ENCODE assay signal across 8 cellular contexts in genomic region chr12:102879144-102879763, GRCh38. TPM values are rescaled to one million over a fixed set of nuclear protein-coding genes. Genes with fewer than 3 reads are reported as not detected.
DNase-seq lines count a peak whose midpoint lies in the region; ATAC-seq and TF ChIP-seq lines count a peak whose summit lies in the region.

No MANE protein-coding gene starts in this region.

- H3K36me3 Mint-ChIP-seq in naive thymus-derived CD8-positive, alpha-beta T cell: no peaks in the 10 kb centered on the region
- H3K36me3 Mint-ChIP-seq in CD8-positive, alpha-beta T cell: no peaks in the 10 kb centered on the region

- H3K4me3 ChIP-seq in PC-3 (ENCODE audit: low read length): no peak overlapping the region
- no peak overlapping the region for H3K4me3 ChIP-seq in CD8-positive, alpha-beta T cell (ENCODE audit: low read depth, low read length)

- H3K9me2 ChIP-seq in PC-3 (replicated peaks; ENCODE audit: low read length): no peaks in the 10 kb centered on the region

- CTCF ChIA-PET in PC-3 (lab: Charles Lee): no interaction called here
- CTCF ChIA-PET in CD8-positive, alpha-beta T cell (lab: Charles Lee): interaction anchor here (0.7 kb wide), 1 partner anchor 31 kb away, joined by 3 read pairs; no protein-coding TSS in a partner anchor

- H3K4me1 Mint-ChIP-seq in naive thymus-derived CD8-positive, alpha-beta T cell: peaks cover 0 to 4% (median 2%) of the 10 kb centered on the region in 4 donors
- H3K4me1 Mint-ChIP-seq in CD8-positive, alpha-beta T cell (ENCODE audit: low read depth): no peaks in the 10 kb centered on the region

- peak overlapping the region; percentile 44; the same call in 1 of the 2 replicates for H3K4me2 ChIP-seq in PC-3 (ENCODE audit: low read length)

- H3K9ac ChIP-seq in PC-3 (ENCODE audit: low read length): no peak overlapping the region

- no peak overlapping the region for H3K27ac ChIP-seq in PC-3 (ENCODE audit: low read length)
- no peak overlapping the region for H3K27ac ChIP-seq in CD8-positive, alpha-beta T cell (ENCODE audit: low read depth, low read length)

- no peaks in the 10 kb centered on the region for H3K36me3 ChIP-seq in PC-3 (ENCODE audit: low read depth, low read length)
- H3K36me3 ChIP-seq in CD8-positive, alpha-beta T cell (ENCODE audit: insufficient read depth, low read length): no peaks in the 10 kb centered on the region

- H3K4me3 Mint-ChIP-seq in naive thymus-derived CD8-positive, alpha-beta T cell: no peak overlapping the region
- H3K4me3 Mint-ChIP-seq in CD8-positive, alpha-beta T cell: no peak overlapping the region

- POLR2A ChIA-PET in PC-3 (lab: Charles Lee; ENCODE audit: unreplicated experiment): no interaction called here
- POLR2A ChIA-PET in naive thymus-derived CD8-positive, alpha-beta T cell (lab: Charles Lee): interaction anchor here (0.7 kb wide), 1 partner anchor 463 kb away, joined by 5 read pairs; no protein-coding TSS in a partner anchor
- POLR2A ChIA-PET in CD8-positive, alpha-beta T cell (lab: Charles Lee): no interaction called here

- H3K79me2 ChIP-seq in PC-3 (ENCODE audit: low read length): no peaks in the 10 kb centered on the region

- no peaks in the 10 kb centered on the region for H3K9me3 Mint-ChIP-seq in naive thymus-derived CD8-positive, alpha-beta T cell
- no peaks in the 10 kb centered on the region for H3K9me3 Mint-ChIP-seq in CD8-positive, alpha-beta T cell

- DNase-seq in EL (peak; percentile 85), M059J (ENCODE audit: low read depth) (peak; percentile 78), PC-3 (peak; percentile 75), dedifferentiated amniotic fluid mesenchymal stem cell (ENCODE audit: extremely low spot score) (peak; percentile 62), lung microvascular endothelial cell (ENCODE audit: low read depth in 2 of 2) (peak; percentile 18 to 61)
- no peak for DNase-seq in naive thymus-derived CD8-positive, alpha-beta T cell
- DNase-seq in CD8-positive, alpha-beta T cell: no peak

- peak; percentile 83 for ATAC-seq in GM21529 (IDR thresholded peaks at IDR 0.05; ENCODE audit: unreplicated experiment)
- peak; percentile 73 for ATAC-seq in PC-3
- no peak for ATAC-seq in naive thymus-derived CD8-positive, alpha-beta T cell
- ATAC-seq in CD8-positive, alpha-beta T cell: no peak

- H3F3A ChIP-seq in PC-3 (ENCODE audit: low read length, unreplicated experiment): no peaks in the 10 kb centered on the region

- peak overlapping the region; percentile 43; the same call in 1 of the 2 replicates for H2AFZ ChIP-seq in PC-3 (ENCODE audit: low read length)

- H3K9me3 ChIP-seq in PC-3 (ENCODE audit: low read length): no peaks in the 10 kb centered on the region
- no peaks in the 10 kb centered on the region for H3K9me3 ChIP-seq in CD8-positive, alpha-beta T cell (ENCODE audit: low read length)

- H4K20me1 ChIP-seq in PC-3 (ENCODE audit: low read length): no peaks in the 10 kb centered on the region

- BruUV-seq in PC-3 (replicated peaks; lab: Mats Ljungman, UMichigan): no TSS peak

- intact Hi-C loops in PC-3 (cut with micrococcal nuclease): loop anchor here (2.0 kb wide), 2 partner anchors 782 to 940 kb away; no protein-coding TSS in a partner anchor
- intact Hi-C loops in CD8-positive, alpha-beta T cell (cut with DNase I, micrococcal nuclease): no loop called here

- no peaks in the 10 kb centered on the region for H3K4me1 ChIP-seq in PC-3 (ENCODE audit: insufficient read depth, low read length)
- no peaks in the 10 kb centered on the region for H3K4me1 ChIP-seq in CD8-positive, alpha-beta T cell (ENCODE audit: insufficient read depth, low read length)

- H3K27me3 ChIP-seq in PC-3 (ENCODE audit: low read length): peaks cover 14% of the 10 kb centered on the region; the same call in 1 of the 2 replicates
- no peaks in the 10 kb centered on the region for H3K27me3 ChIP-seq in CD8-positive, alpha-beta T cell (ENCODE audit: insufficient read depth, low read length)

- H3K27ac Mint-ChIP-seq in naive thymus-derived CD8-positive, alpha-beta T cell: no peak overlapping the region
- no peak overlapping the region for H3K27ac Mint-ChIP-seq in CD8-positive, alpha-beta T cell

- peaks cover 15 to 34% (median 22%) of the 10 kb centered on the region in 5 donors for H3K27me3 Mint-ChIP-seq in naive thymus-derived CD8-positive, alpha-beta T cell
- H3K27me3 Mint-ChIP-seq in CD8-positive, alpha-beta T cell (ENCODE audit: low read depth): peaks cover 15% of the 10 kb centered on the region

- peak; percentile 74 for TF ChIP-seq CTCF in PC-3 (conservative IDR thresholded peaks at IDR 0.05; ENCODE audit: low read depth, low read length)
- no peak for TF ChIP-seq CTCF in CD8-positive, alpha-beta T cell (IDR thresholded peaks at IDR 0.05)

RNA-seq across cellular contexts. Expression of gene PAH, which starts 37.8 kb away (rescaled TPM):
- total RNA-seq in M059J (2014; rRNA removed; shearing (Covaris generic)): not detected in 2 replicates
- total RNA-seq in PC-3 (2014; rRNA removed) (not detected in 2 replicates), lung microvascular endothelial cell (not detected in 2 replicates)
- under 1 TPM in 1 of 2 experiments, not detected in 1; 0.25 TPM for total RNA-seq in naive thymus-derived CD8-positive, alpha-beta T cell
- polyA plus RNA-seq in naive thymus-derived CD8-positive, alpha-beta T cell: not detected
- total RNA-seq in CD8-positive, alpha-beta T cell: not detected

Comparison
In these comparisons a context has a peak if more than half of its experiments do, and no peak if none do; other contexts are left out.
1. DNase-seq: peak in EL (single experiment), M059J (single experiment), PC-3 (single experiment), dedifferentiated amniotic fluid mesenchymal stem cell (single experiment) and lung microvascular endothelial cell (2 of 2); none in naive thymus-derived CD8-positive, alpha-beta T cell (0 of 10) and CD8-positive, alpha-beta T cell (0 of 7).
2. ATAC-seq: peak in GM21529 (single experiment) and PC-3 (single experiment); none in naive thymus-derived CD8-positive, alpha-beta T cell (0 of 2) and CD8-positive, alpha-beta T cell (single experiment).